ENCODE assay signal across 7 cellular contexts in genomic region chr1:178541829-178542553, GRCh38. TPM values are rescaled to one million over a fixed set of nuclear protein-coding genes. Genes with fewer than 3 reads are reported as not detected.
A peak's percentile ranks its signal among the peaks of the same experiment; 100 is the strongest.
DNase-seq lines count a peak whose midpoint lies in the region; ATAC-seq, FAIRE-seq and TF ChIP-seq lines count a peak whose summit lies in the region.

No MANE protein-coding gene starts in this region.

- H3K36me3 ChIP-seq in muscle layer of colon (ENCODE audit: insufficient read depth, low read length) (no peaks in the 10 kb centered on the region), testis (ENCODE audit: low read depth, missing control alignments) (no peaks in the 10 kb centered on the region)

- no peaks in the 10 kb centered on the region for H3K36me3 Mint-ChIP-seq in activated CD4-positive, alpha-beta T cell treated with anti-CD3 and anti-CD28 coated beads, Interleukin-2, amount 10 ng/mL, durations not matched to agents 24 days and 14 days (ENCODE audit: low read depth)

- peak overlapping the region; percentile 72 for H3K4me3 ChIP-seq in LNCaP clone FGC (ENCODE audit: low read depth, low read length)
- H3K4me3 ChIP-seq in epithelial cell of esophagus (ENCODE audit: low read length), result peak overlapping the region; percentile 92
- H3K4me3 ChIP-seq in muscle layer of colon (ENCODE audit: low read depth in 1 of 2, low read length in 2 of 2), result peak overlapping the region; percentile 99 to 100
- H3K4me3 ChIP-seq in testis, result peak overlapping the region; percentile 63 to 88

- no peak for TF ChIP-seq CTCF in LNCaP clone FGC (IDR thresholded peaks at IDR 0.05; ENCODE audit: control insufficient read depth, extremely low read depth, insufficient read depth)
- no peak for TF ChIP-seq CTCF in epithelial cell of esophagus (IDR thresholded peaks at IDR 0.05; ENCODE audit: insufficient read depth, low read depth, low read length, missing control alignments)
- no peak for TF ChIP-seq CTCF in testis (IDR thresholded peaks at IDR 0.05)

- peak overlapping the region; percentile 87 for H3K27ac Mint-ChIP-seq in activated CD4-positive, alpha-beta T cell treated with anti-CD3 and anti-CD28 coated beads, Interleukin-2, amount 10 ng/mL, durations not matched to agents 24 days and 14 days

- 6% methylated on average over 15 to 33 of the region's 33 CpGs for whole genome bisulfite sequencing in testis, 2 donors

- H3K4me1 Mint-ChIP-seq in activated CD4-positive, alpha-beta T cell treated with anti-CD3 and anti-CD28 coated beads, Interleukin-2, amount 10 ng/mL, durations not matched to agents 24 days and 14 days, result no peaks in the 10 kb centered on the region

- H3K9me3 ChIP-seq in muscle layer of colon (ENCODE audit: low read length) (no peaks in the 10 kb centered on the region), testis (no peaks in the 10 kb centered on the region)

- H3K9ac ChIP-seq in muscle layer of colon (ENCODE audit: low read length), result peak overlapping the region; percentile 76

- peak; percentile 49 for ATAC-seq in GM21825 (IDR thresholded peaks at IDR 0.05; ENCODE audit: unreplicated experiment)

- H3K4me1 ChIP-seq in muscle layer of colon (ENCODE audit: insufficient read depth, low read length) (peaks cover 31% of the 10 kb centered on the region), testis (no peaks in the 10 kb centered on the region)

- peak; percentile 54 for DNase-seq in GM12892 (ENCODE audit: insufficient read length)
- DNase-seq in LNCaP clone FGC (ENCODE audit: low read depth), result no peak
- DNase-seq in activated CD4-positive, alpha-beta T cell treated with anti-CD3 and anti-CD28 coated beads, Interleukin-2, amount 10 ng/mL, durations not matched to agents 24 days and 14 days, result peak; percentile 86
- DNase-seq in epithelial cell of esophagus (ENCODE audit: low read depth), result peak; percentile 10
- DNase-seq in testis, result peak; percentile 55

- H3K27me3 ChIP-seq in muscle layer of colon (ENCODE audit: control insufficient read depth in 1 of 2, insufficient read depth in 2 of 2, low read length in 2 of 2) (no peaks in the 10 kb centered on the region), testis (no peaks in the 10 kb centered on the region)

- intact Hi-C loops in activated CD4-positive, alpha-beta T cell treated with anti-CD3 and anti-CD28 coated beads, Interleukin-2, amount 10 ng/mL, durations not matched to agents 24 days and 14 days (cut with micrococcal nuclease), result loop anchor here (1.0 to 5.0 kb wide), 3 partner anchors 211 to 825 kb away; partner anchors contain the start of gene AXDND1
- intact Hi-C loops in testis (cut with DNase I; ENCODE audit: low total_unique reads), result loop anchor here (5.0 kb wide), 1 partner anchor 210 kb away; no protein-coding TSS in a partner anchor

- peak overlapping the region; percentile 91 for H3K4me3 Mint-ChIP-seq in activated CD4-positive, alpha-beta T cell treated with anti-CD3 and anti-CD28 coated beads, Interleukin-2, amount 10 ng/mL, durations not matched to agents 24 days and 14 days

- no peaks in the 10 kb centered on the region for H3K9me3 Mint-ChIP-seq in activated CD4-positive, alpha-beta T cell treated with anti-CD3 and anti-CD28 coated beads, Interleukin-2, amount 10 ng/mL, durations not matched to agents 24 days and 14 days

- H3K27ac ChIP-seq in muscle layer of colon (ENCODE audit: low read depth, low read length) (peak overlapping the region; percentile 95), testis (peak overlapping the region; percentile 52 to 74)

- peak; percentile 73 for FAIRE-seq in GM12892 (lab: Jason Lieb, UNC)

- no peaks in the 10 kb centered on the region for H3K27me3 Mint-ChIP-seq in activated CD4-positive, alpha-beta T cell treated with anti-CD3 and anti-CD28 coated beads, Interleukin-2, amount 10 ng/mL, durations not matched to agents 24 days and 14 days

- TF ChIP-seq POLR2A in GM12892 (IDR thresholded peaks at IDR 0.05; ENCODE audit: low read depth, low read length) (no peak), testis (IDR thresholded peaks at IDR 0.05) (no peak)

RNA-seq across cellular contexts. Expression of gene TEX35, which starts 29.1 kb away (rescaled TPM):
- not detected for polyA plus RNA-seq in GM12892 (2012; ENCODE audit: missing spikeins)
- not detected in 2 replicates for total RNA-seq in activated CD4-positive, alpha-beta T cell treated with anti-CD3 and anti-CD28 coated beads, Interleukin-2, amount 10 ng/mL, durations not matched to agents 24 days and 14 days
- 10 to 100 TPM; 32.1 to 69.9 TPM for total RNA-seq in testis
- polyA plus RNA-seq in testis (ENCODE audit: insufficient read depth, low read depth, low replicate concordance), result 131 TPM

RNA-seq across cellular contexts. Expression of gene CLEC20A, which starts 45.2 kb away (rescaled TPM):
- not detected for polyA plus RNA-seq in GM12892 (2012; ENCODE audit: missing spikeins)
- not detected in 2 replicates for total RNA-seq in activated CD4-positive, alpha-beta T cell treated with anti-CD3 and anti-CD28 coated beads, Interleukin-2, amount 10 ng/mL, durations not matched to agents 24 days and 14 days
- 1 to 10 TPM; 1.1 to 6.1 TPM for total RNA-seq in testis
- polyA plus RNA-seq in testis (ENCODE audit: insufficient read depth, low read depth, low replicate concordance), result 7.5 TPM

Comparison
In these comparisons a context has a peak if more than half of its experiments do, and no peak if none do; other contexts are left out.
1. RNA of gene TEX35, which starts 29.1 kb away (total RNA-seq): 32.1 to 69.9 TPM in testis; not detected in activated CD4-positive, alpha-beta T cell treated with anti-CD3 and anti-CD28 coated beads, Interleukin-2, amount 10 ng/mL, durations not matched to agents 24 days and 14 days; every median in the first group is over 10 times any median in the second.
2. Peak in every context shown above with its lines, with median percentiles within 50 percentile points of each other: H3K4me3 ChIP-seq.